Comparison of ENCODE assay signal across 17 cellular contexts in the genomic region with DNA sequence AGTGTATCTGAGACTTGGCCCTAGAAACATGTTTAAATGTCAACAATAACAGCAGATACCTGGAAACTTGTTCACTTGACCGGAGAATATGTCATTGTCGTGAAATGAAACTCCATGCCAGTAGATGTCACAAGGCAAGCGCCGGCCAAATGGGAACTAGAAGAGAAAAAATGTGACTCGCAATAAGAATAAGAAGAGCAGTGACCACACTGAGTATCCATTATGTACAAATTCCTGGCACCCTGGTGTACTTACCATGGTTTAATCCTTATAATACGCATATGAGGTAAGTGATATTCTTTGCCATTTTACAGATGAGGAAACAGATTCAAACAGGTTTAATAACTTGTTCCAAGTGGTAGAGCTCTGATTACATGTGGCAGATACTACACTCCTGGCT.
"Had no signal": no experiment of that assay in that cellular context is flagged by ENCODE, and none has a peak within 500 bp of the region (broad histone marks: within the 10 kb centered on the region; RNA-seq: fewer than 3 reads in every experiment).

No MANE protein-coding gene starts in this region.

- H3K27me3 ChIP-seq: cardiac muscle cell, heart left ventricle, transverse colon, vagina had no signal

- H3K27ac Mint-ChIP-seq: activated naive CD4-positive, alpha-beta T cell treated with anti-CD3 and anti-CD28 coated beads for 36 hours; activated T-helper 2 cell treated with anti-CD3 and anti-CD28 coated beads, Interferon-gamma antibody, Interleukin-2, Interleukin-4, amounts not matched to agents 10 μg/mL and 5 μg/mL and 100 μg/mL, durations not matched to agents 14 hours and 24 hours and 36 hours; immature natural killer cell; stimulated activated memory B cell treated with anti-CD40 and anti-IgM and Interleukin-4, amounts not matched to agents 10 μg/mL and 1 μg/mL and 100 μg/mL, for 72 hours had no signal

- DNase-seq: activated CD4-positive, alpha-beta T cell treated with anti-CD3 and anti-CD28 coated beads, Interleukin-2, amount 50 U/mL, for 48 hours; activated CD4-positive, CD25-positive, alpha-beta regulatory T cell treated with anti-CD3 and anti-CD28 coated beads, Interleukin-2, amount 50 U/mL, for 72 hours; activated naive CD4-positive, alpha-beta T cell treated with anti-CD3 and anti-CD28 coated beads for 36 hours; activated T-cell treated with anti-CD3 and anti-CD28 coated beads, Interleukin-2, amount 50 U/mL, for 1 hour; effector CD4-positive, alpha-beta T cell; foreskin melanocyte; heart left ventricle; immature natural killer cell; T1000; transverse colon had no signal

- H3K36me3 ChIP-seq: cardiac muscle cell, vagina had no signal

- H3K9me3 ChIP-seq: transverse colon, vagina had no signal

- H3K4me3 ChIP-seq: cardiac muscle cell, coronary artery, heart left ventricle, transverse colon, vagina had no signal

- H3K27me3 Mint-ChIP-seq: stimulated activated memory B cell treated with anti-CD40 and anti-IgM and Interleukin-4, amounts not matched to agents 10 μg/mL and 1 μg/mL and 100 μg/mL, for 72 hours had no signal

- ATAC-seq: sciatic nerve; stimulated activated memory B cell treated with anti-CD40 and anti-IgM and Interleukin-4, amounts not matched to agents 10 μg/mL and 1 μg/mL and 100 μg/mL, for 72 hours had no signal

- H3K4me3 Mint-ChIP-seq: activated naive CD4-positive, alpha-beta T cell treated with anti-CD3 and anti-CD28 coated beads for 36 hours; immature natural killer cell; neural crest cell; stimulated activated memory B cell treated with anti-CD40 and anti-IgM and Interleukin-4, amounts not matched to agents 10 μg/mL and 1 μg/mL and 100 μg/mL, for 72 hours had no signal

- H3K27ac ChIP-seq: cardiac muscle cell, coronary artery, transverse colon, vagina had no signal

- H3K4me1 ChIP-seq: vagina had no signal
